In genomic region chr19:7098701-7099596, GRCh38 we compare ENCODE assay signal across 1 cellular context.
A peak's percentile ranks its signal among the peaks of the same experiment; 100 is the strongest.
TF ChIP-seq lines count a peak whose summit lies in the region.

No MANE protein-coding gene starts in this region.

TF ChIP-seq in HepG2, 621 proteins besides CTCF, POLR2A, EP300 and RAD21 (continued from another document and continues in another):
- TF ChIP-seq ZHX1 (CRISPR knock-in tag; IDR thresholded peaks at IDR 0.05; ENCODE audit: low read depth), result no peak
- peak; percentile 12; the same call in 1 of the 2 replicates for TF ChIP-seq ZNF331 (CRISPR knock-in tag; IDR thresholded peaks at IDR 0.05)
- no peak for TF ChIP-seq ZNF362 (CRISPR knock-in tag; IDR thresholded peaks at IDR 0.05; ENCODE audit: borderline replicate concordance)
- no peak for TF ChIP-seq ZNF567 (CRISPR knock-in tag; IDR thresholded peaks at IDR 0.05; ENCODE audit: borderline replicate concordance)
- no peak for TF ChIP-seq USF2 (IDR thresholded peaks at IDR 0.05; ENCODE audit: low read depth, low read length)
- no peak for TF ChIP-seq USF2 (CRISPR knock-in tag; IDR thresholded peaks at IDR 0.05; ENCODE audit: borderline replicate concordance)
- TF ChIP-seq JARID2 (CRISPR knock-in tag; IDR thresholded peaks at IDR 0.05; ENCODE audit: insufficient replicate concordance), result no peak
- TF ChIP-seq HIC2 (CRISPR knock-in tag; IDR thresholded peaks at IDR 0.05; ENCODE audit: low read depth), result peak; percentile 57; the same call in 1 of the 2 replicates
- TF ChIP-seq ATF2 (CRISPR knock-in tag; IDR thresholded peaks at IDR 0.05), result no peak
- peak; percentile 38; the same call in 1 of the 3 replicates for TF ChIP-seq MXI1 (IDR thresholded peaks at IDR 0.05; ENCODE audit: borderline replicate concordance, low read depth, low read length)
- TF ChIP-seq ZNF558 (CRISPR knock-in tag; IDR thresholded peaks at IDR 0.05; ENCODE audit: borderline replicate concordance), result no peak; the same call in 1 of the 2 replicates
- TF ChIP-seq SUZ12 (IDR thresholded peaks at IDR 0.05; ENCODE audit: low read depth, low read length), result no peak
- TF ChIP-seq PBX2 (CRISPR knock-in tag; IDR thresholded peaks at IDR 0.05), result no peak
- TF ChIP-seq SRSF4 (IDR thresholded peaks at IDR 0.05; ENCODE audit: low read depth, low read length, poor library complexity, severe bottlenecking), result no peak
- TF ChIP-seq CENPT (CRISPR knock-in tag; IDR thresholded peaks at IDR 0.05; ENCODE audit: low read depth), result no peak
- no peak for TF ChIP-seq HBP1 (CRISPR knock-in tag; IDR thresholded peaks at IDR 0.05; ENCODE audit: low read depth)
- no peak for TF ChIP-seq RNF219 (CRISPR knock-in tag; IDR thresholded peaks at IDR 0.05)
- no peak for TF ChIP-seq ZFP82 (CRISPR knock-in tag; IDR thresholded peaks at IDR 0.05; ENCODE audit: borderline replicate concordance)
- 0 out of 2 replicates have a peak, but pooled peaks have one; percentile 33 for TF ChIP-seq IKZF5 (CRISPR knock-in tag; IDR thresholded peaks at IDR 0.05)
- TF ChIP-seq ZNF550 (CRISPR knock-in tag; IDR thresholded peaks at IDR 0.05; ENCODE audit: borderline replicate concordance), result no peak; the same call in 1 of the 2 replicates
- no peak; the same call in 1 of the 2 replicates for TF ChIP-seq TMF1 (CRISPR knock-in tag; IDR thresholded peaks at IDR 0.05; ENCODE audit: low read depth)
- no peak for TF ChIP-seq ZNF672 (CRISPR knock-in tag; IDR thresholded peaks at IDR 0.05)
- no peak for TF ChIP-seq SRSF1 (optimal IDR thresholded peaks at IDR 0.05; ENCODE audit: low read depth, low read length)
- no peak for TF ChIP-seq ZNF549 (CRISPR knock-in tag; IDR thresholded peaks at IDR 0.05)
- no peak for TF ChIP-seq STAG1 (CRISPR knock-in tag; IDR thresholded peaks at IDR 0.05)
- no peak for TF ChIP-seq GRHL1 (CRISPR knock-in tag; conservative IDR thresholded peaks at IDR 0.05)
- no peak for TF ChIP-seq ZBTB26 (CRISPR knock-in tag; IDR thresholded peaks at IDR 0.05; ENCODE audit: borderline replicate concordance)
- no peak; the same call in 1 of the 2 replicates for TF ChIP-seq THRA (CRISPR knock-in tag; IDR thresholded peaks at IDR 0.05; ENCODE audit: borderline replicate concordance)
- TF ChIP-seq KLF9 (CRISPR knock-in tag; IDR thresholded peaks at IDR 0.05; ENCODE audit: low read depth), result no peak
- no peak for TF ChIP-seq ZNF253 (CRISPR knock-in tag; IDR thresholded peaks at IDR 0.05; ENCODE audit: borderline replicate concordance)
- TF ChIP-seq ATAD3A (CRISPR knock-in tag; IDR thresholded peaks at IDR 0.05), result no peak
- 0 out of 2 replicates have a peak, but pooled peaks have one; percentile 54 for TF ChIP-seq ZSCAN31 (CRISPR knock-in tag; IDR thresholded peaks at IDR 0.05; ENCODE audit: low read depth)
- no peak; the same call in 1 of the 2 replicates for TF ChIP-seq ZNF224 (CRISPR knock-in tag; IDR thresholded peaks at IDR 0.05)
